In the genomic region with DNA sequence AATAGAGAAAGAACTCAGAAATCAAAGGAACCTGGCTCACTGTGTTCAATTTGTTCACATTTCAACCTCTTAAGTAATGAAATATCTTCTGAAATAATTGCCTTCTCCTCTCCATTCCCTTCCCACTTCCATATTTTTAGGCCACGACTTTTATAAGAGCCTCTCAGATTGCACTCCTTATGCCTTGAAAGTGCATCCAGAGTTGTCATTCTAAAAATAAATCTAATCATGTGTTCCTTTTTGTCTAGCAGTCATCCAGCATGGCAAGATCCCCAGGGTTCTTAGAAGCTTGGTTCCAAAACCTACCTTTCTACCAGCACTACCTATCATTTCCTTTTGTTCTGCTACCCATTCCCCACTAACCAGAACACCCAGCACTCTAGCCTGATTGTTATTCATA, we compare ENCODE assay signal across 2 cellular contexts.
TF ChIP-seq lines count a peak whose summit lies in the region.

No MANE protein-coding gene starts in this region.

TF ChIP-seq in GM23338, 12 proteins besides CTCF, POLR2A, EP300 and RAD21 (continues in another document):
- TF ChIP-seq EZH2 (IDR thresholded peaks at IDR 0.05; ENCODE audit: low read depth, unreplicated experiment), result no peak
- TF ChIP-seq ETS1 (IDR thresholded peaks at IDR 0.05), result no peak
- no peak for TF ChIP-seq EZH2phosphoT487 (IDR thresholded peaks at IDR 0.05; ENCODE audit: unreplicated experiment)
- no peak for TF ChIP-seq NANOG (IDR thresholded peaks at IDR 0.05; ENCODE audit: borderline replicate concordance)
- no peak for TF ChIP-seq POLR2AphosphoS5 (IDR thresholded peaks at IDR 0.05; ENCODE audit: low read depth)
- TF ChIP-seq ZNF114 (CRISPR knock-in tag; IDR thresholded peaks at IDR 0.05), result no peak
- TF ChIP-seq STAT1 (IDR thresholded peaks at IDR 0.05; ENCODE audit: unreplicated experiment), result no peak
- no peak for TF ChIP-seq ZNF462 (CRISPR knock-in tag; IDR thresholded peaks at IDR 0.05)
- TF ChIP-seq JUNB (IDR thresholded peaks at IDR 0.05; ENCODE audit: unreplicated experiment), result no peak
- TF ChIP-seq, protein P1, sequence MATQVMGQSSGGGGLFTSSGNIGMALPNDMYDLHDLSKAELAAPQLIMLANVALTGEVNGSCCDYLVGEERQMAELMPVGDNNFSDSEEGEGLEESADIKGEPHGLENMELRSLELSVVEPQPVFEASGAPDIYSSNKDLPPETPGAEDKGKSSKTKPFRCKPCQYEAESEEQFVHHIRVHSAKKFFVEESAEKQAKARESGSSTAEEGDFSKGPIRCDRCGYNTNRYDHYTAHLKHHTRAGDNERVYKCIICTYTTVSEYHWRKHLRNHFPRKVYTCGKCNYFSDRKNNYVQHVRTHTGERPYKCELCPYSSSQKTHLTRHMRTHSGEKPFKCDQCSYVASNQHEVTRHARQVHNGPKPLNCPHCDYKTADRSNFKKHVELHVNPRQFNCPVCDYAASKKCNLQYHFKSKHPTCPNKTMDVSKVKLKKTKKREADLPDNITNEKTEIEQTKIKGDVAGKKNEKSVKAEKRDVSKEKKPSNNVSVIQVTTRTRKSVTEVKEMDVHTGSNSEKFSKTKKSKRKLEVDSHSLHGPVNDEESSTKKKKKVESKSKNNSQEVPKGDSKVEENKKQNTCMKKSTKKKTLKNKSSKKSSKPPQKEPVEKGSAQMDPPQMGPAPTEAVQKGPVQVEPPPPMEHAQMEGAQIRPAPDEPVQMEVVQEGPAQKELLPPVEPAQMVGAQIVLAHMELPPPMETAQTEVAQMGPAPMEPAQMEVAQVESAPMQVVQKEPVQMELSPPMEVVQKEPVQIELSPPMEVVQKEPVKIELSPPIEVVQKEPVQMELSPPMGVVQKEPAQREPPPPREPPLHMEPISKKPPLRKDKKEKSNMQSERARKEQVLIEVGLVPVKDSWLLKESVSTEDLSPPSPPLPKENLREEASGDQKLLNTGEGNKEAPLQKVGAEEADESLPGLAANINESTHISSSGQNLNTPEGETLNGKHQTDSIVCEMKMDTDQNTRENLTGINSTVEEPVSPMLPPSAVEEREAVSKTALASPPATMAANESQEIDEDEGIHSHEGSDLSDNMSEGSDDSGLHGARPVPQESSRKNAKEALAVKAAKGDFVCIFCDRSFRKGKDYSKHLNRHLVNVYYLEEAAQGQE (IDR thresholded peaks at IDR 0.05; ENCODE audit: unreplicated experiment), result no peak

TF ChIP-seq in H1, 55 proteins besides CTCF, POLR2A, EP300 and RAD21:
- TF ChIP-seq SIRT6 (IDR thresholded peaks at IDR 0.05; ENCODE audit: low read length) (no peak), KDM5A (IDR thresholded peaks at IDR 0.05; ENCODE audit: low read length) (no peak), ZNF274 (IDR thresholded peaks at IDR 0.05; ENCODE audit: borderline replicate concordance, extremely low read depth, low read length) (no peak), BACH1 (IDR thresholded peaks at IDR 0.05; ENCODE audit: low read length) (no peak), ASH2L (IDR thresholded peaks at IDR 0.05; ENCODE audit: low read length) (no peak), TAF1 (IDR thresholded peaks at IDR 0.05; ENCODE audit: low read depth, low read length) (no peak), ATF3 (IDR thresholded peaks at IDR 0.05; ENCODE audit: insufficient read depth, low read depth, low read length) (no peak), EZH2 (IDR thresholded peaks at IDR 0.05; ENCODE audit: low read depth, low read length, severe bottlenecking) (no peak), SIX5 (IDR thresholded peaks at IDR 0.05; ENCODE audit: low read depth, low read length) (no peak), NANOG (IDR thresholded peaks at IDR 0.05; ENCODE audit: insufficient read depth, low read depth, low read length, poor library complexity, severe bottlenecking) (no peak), NRF1 (IDR thresholded peaks at IDR 0.05; ENCODE audit: low read depth, low read length) (no peak), SP4 (IDR thresholded peaks at IDR 0.05; ENCODE audit: low read length) (no peak), CBX8 (IDR thresholded peaks at IDR 0.05; ENCODE audit: borderline replicate concordance, low read depth, low read length) (no peak), USF2 (IDR thresholded peaks at IDR 0.05; ENCODE audit: low read length) (no peak), FOSL1 (IDR thresholded peaks at IDR 0.05; ENCODE audit: insufficient read depth, low read depth, low read length) (no peak), SUZ12 (IDR thresholded peaks at IDR 0.05; ENCODE audit: low read length) (no peak)
- TF ChIP-seq, protein P2, sequence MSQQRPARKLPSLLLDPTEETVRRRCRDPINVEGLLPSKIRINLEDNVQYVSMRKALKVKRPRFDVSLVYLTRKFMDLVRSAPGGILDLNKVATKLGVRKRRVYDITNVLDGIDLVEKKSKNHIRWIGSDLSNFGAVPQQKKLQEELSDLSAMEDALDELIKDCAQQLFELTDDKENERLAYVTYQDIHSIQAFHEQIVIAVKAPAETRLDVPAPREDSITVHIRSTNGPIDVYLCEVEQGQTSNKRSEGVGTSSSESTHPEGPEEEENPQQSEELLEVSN (IDR thresholded peaks at IDR 0.05), result no peak
- TF ChIP-seq, protein P3, sequence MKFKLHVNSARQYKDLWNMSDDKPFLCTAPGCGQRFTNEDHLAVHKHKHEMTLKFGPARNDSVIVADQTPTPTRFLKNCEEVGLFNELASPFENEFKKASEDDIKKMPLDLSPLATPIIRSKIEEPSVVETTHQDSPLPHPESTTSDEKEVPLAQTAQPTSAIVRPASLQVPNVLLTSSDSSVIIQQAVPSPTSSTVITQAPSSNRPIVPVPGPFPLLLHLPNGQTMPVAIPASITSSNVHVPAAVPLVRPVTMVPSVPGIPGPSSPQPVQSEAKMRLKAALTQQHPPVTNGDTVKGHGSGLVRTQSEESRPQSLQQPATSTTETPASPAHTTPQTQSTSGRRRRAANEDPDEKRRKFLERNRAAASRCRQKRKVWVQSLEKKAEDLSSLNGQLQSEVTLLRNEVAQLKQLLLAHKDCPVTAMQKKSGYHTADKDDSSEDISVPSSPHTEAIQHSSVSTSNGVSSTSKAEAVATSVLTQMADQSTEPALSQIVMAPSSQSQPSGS (IDR thresholded peaks at IDR 0.05; ENCODE audit: low read length), result no peak
